8 cellular contexts compared by ENCODE assay signal in the genomic region with DNA sequence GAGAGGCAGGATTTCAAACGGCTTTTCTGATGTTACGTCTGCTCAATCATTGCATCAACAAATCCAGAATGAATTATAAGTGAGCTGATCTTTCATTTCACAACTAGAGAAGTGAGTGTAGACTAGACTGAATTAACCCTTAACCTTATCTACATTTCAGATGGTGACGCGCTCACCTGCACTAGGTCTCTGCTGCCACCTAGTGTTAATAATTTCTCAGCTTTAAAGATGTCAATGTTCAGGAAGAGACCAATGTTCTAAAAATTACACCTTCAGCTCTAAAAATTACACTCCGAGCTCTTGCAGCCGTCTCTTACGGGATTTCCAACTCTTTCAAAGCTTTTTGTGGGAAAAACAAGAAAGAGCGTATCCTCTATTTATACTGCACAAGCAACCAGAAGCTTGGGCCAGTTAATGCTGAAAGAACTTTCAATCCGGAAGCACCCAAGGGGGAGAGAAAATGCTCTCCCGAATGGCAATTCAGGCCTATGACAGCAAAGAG.
DNase-seq lines count a peak whose midpoint lies in the region; ATAC-seq, FAIRE-seq and TF ChIP-seq lines count a peak whose summit lies in the region.

No MANE protein-coding gene starts in this region.

- TF ChIP-seq CTCF in AG04449 (IDR thresholded peaks at IDR 0.05; ENCODE audit: insufficient read depth, low read length, missing control alignments) (peak; percentile 56), astrocyte of the spinal cord (IDR thresholded peaks at IDR 0.05; ENCODE audit: low read depth, low read length) (peak; percentile 72), keratinocyte (optimal IDR thresholded peaks at IDR 0.05 in 1 of 3, IDR thresholded peaks at IDR 0.05 in 1 of 3, conservative IDR thresholded peaks at IDR 0.05 in 1 of 3; ENCODE audit: extremely low read depth in 1 of 3, insufficient read depth in 2 of 3, low read length in 3 of 3) (peak; percentile 61 to 69 (median 62)), tibial nerve (IDR thresholded peaks at IDR 0.05) (peak; percentile 74 to 87 (median 75))

- ATAC-seq in HG02642 (IDR thresholded peaks at IDR 0.05; ENCODE audit: poor library complexity, unreplicated experiment) = peak; percentile 62
- ATAC-seq in HG02623 (IDR thresholded peaks at IDR 0.05; ENCODE audit: unreplicated experiment) = no peak

- H4K20me1 ChIP-seq in keratinocyte (ENCODE audit: control insufficient read depth, extremely low read depth, insufficient read depth, low read length) = no peaks in the 10 kb centered on the region

- H3K4me2 ChIP-seq in keratinocyte (ENCODE audit: control insufficient read depth, extremely low read depth, insufficient read depth, low read depth, low read length) = no peak overlapping the region

- TF ChIP-seq POLR2A in tibial nerve (IDR thresholded peaks at IDR 0.05) = no peak

- no peaks in the 10 kb centered on the region for H3K79me2 ChIP-seq in keratinocyte (ENCODE audit: control insufficient read depth, insufficient read depth, low read length)

- no peak overlapping the region for H3K27ac ChIP-seq in keratinocyte (ENCODE audit: control insufficient read depth, insufficient read depth, low read length)
- H3K27ac ChIP-seq in tibial nerve = peak overlapping the region in 1 of 4 donors; percentile 15

- dilution Hi-C loops in keratinocyte (cut with MboI; ENCODE audit: extremely low pct_ligation_motif_present, low sequenced_read_pairs) = no loop called here

- peaks cover 8% of the 10 kb centered on the region for H3K4me1 ChIP-seq in keratinocyte (ENCODE audit: control insufficient read depth, extremely low read depth, insufficient read depth, low read length)
- H3K4me1 ChIP-seq in tibial nerve = peaks cover 0 to 19% (median 0%) of the 10 kb centered on the region in 4 donors

- H3K27me3 ChIP-seq in keratinocyte (ENCODE audit: control insufficient read depth, extremely low read depth, insufficient read depth, low read length) (no peaks in the 10 kb centered on the region), tibial nerve (no peaks in the 10 kb centered on the region)

- H3K9me1 ChIP-seq in keratinocyte (ENCODE audit: control insufficient read depth, extremely low read depth, insufficient read depth, low read length) = no peaks in the 10 kb centered on the region

- no peaks in the 10 kb centered on the region for H3K9me3 ChIP-seq in keratinocyte (ENCODE audit: control insufficient read depth, low read depth, low read length)
- H3K9me3 ChIP-seq in tibial nerve = no peaks in the 10 kb centered on the region

- H3K4me3 ChIP-seq in AG04449 (ENCODE audit: low read depth, low read length) = no peak overlapping the region
- no peak overlapping the region for H3K4me3 ChIP-seq in astrocyte of the spinal cord (ENCODE audit: low read depth, low read length)
- no peak overlapping the region for H3K4me3 ChIP-seq in keratinocyte (ENCODE audit: control insufficient read depth in 2 of 3, extremely low read depth in 1 of 3, insufficient read depth in 2 of 3, low read depth in 1 of 3, low read length in 3 of 3)
- no peak overlapping the region for H3K4me3 ChIP-seq in tibial nerve

- H3K9ac ChIP-seq in keratinocyte (ENCODE audit: control insufficient read depth, extremely low read depth, insufficient read depth, low read length) = no peak overlapping the region

- no peak for FAIRE-seq in keratinocyte (lab: Jason Lieb, UNC)

- POLR2A ChIA-PET in AG04449 (lab: Yijun Ruan, JAX) = no interaction called here

- H2AFZ ChIP-seq in keratinocyte (ENCODE audit: control insufficient read depth, low read length) = no peak overlapping the region

- DNase-seq in AG04449 (ENCODE audit: low read depth, low spot score) (no peak), EL (peak; percentile 42), NCI-H2227 (lab: John Stamatoyannopoulos, UW; ENCODE audit: unreplicated experiment) (peak; percentile 55), astrocyte of the spinal cord (ENCODE audit: low read depth, low spot score) (peak; percentile 50), keratinocyte (ENCODE audit: low read depth, low spot score) (no peak), tibial nerve (ENCODE audit: low spot score in 2 of 2) (peak in 1 of 2 donors; percentile 9)

- TF ChIP-seq EP300 in tibial nerve (IDR thresholded peaks at IDR 0.05) = no peak

- WGBS in tibial nerve, 2 donors = 17 to 28% methylated on average over 10 of the region's 10 CpGs

- in situ Hi-C loops in astrocyte of the spinal cord (cut with HindIII; ENCODE audit: low sequenced_read_pairs) = no loop called here

- H3K36me3 ChIP-seq in keratinocyte (ENCODE audit: control insufficient read depth in 2 of 2, extremely low read depth in 1 of 2, insufficient read depth in 2 of 2, low read length in 2 of 2) (no peaks in the 10 kb centered on the region), tibial nerve (no peaks in the 10 kb centered on the region)

- CTCF ChIA-PET in AG04449 (lab: Yijun Ruan, JAX) = interaction anchor here (0.5 to 8.5 kb wide), 64 partner anchors 9 to 554 kb away, joined by 3 to 326 read pairs (median 5); a partner anchor contains a TSS

Comparison
In these comparisons a context has a peak if more than half of its experiments do, and no peak if none do; other contexts are left out.
1. DNase-seq: peak in EL (single experiment), NCI-H2227 (single experiment) and astrocyte of the spinal cord (single experiment); none in AG04449 (single experiment) and keratinocyte (single experiment).
2. Peak in every context shown above with its lines, with median percentiles within 50 percentile points of each other: CTCF ChIP-seq.